8 cellular contexts compared by ENCODE assay signal in the genomic region with DNA sequence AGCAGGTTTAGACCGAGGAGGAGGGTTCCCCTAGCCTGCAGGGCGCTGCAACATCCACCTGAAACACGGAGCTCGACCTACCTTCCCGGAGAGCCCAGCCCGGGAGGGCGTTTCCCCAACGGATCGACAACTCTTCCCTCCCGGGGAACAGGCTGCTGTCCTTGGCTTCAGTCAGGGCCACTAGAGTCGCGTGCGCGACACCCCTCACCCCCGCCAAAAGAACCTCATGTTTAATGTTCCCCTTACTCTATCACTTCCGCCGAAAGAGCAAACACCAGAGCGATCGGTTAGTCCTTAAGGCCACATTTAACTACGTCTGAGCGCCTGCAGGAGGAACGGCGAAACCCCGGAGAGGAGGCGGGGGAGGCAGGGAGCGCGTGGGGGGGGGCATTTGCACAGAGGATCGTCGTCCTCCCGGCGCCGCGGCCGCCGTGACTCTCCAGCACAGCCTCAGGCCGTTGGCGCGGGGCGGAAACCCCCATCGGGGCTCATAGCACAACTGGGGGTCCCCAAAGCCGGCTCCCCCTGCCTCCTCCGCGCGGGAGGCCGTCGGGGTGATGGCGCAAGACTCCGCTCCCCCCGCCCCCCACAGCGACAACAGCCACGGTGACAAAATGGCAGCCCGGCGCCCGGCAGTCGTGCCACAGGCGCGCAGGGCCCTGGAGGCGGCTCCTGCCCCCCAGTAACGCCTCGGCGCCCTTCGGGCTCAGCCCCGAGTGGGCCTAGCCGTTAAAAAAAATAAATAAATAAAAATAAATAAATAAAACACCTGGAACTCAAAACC. TPM values are rescaled to one million over a fixed set of nuclear protein-coding genes. Genes with fewer than 3 reads are reported as not detected.
DNase-seq lines count a peak whose midpoint lies in the region; ATAC-seq and TF ChIP-seq lines count a peak whose summit lies in the region.

No MANE protein-coding gene starts in this region.

- H3K9me3 Mint-ChIP-seq in activated T-cell treated with anti-CD3 and anti-CD28 coated beads, Interleukin-2, amount 50 U/mL, for 4 hours = no peaks in the 10 kb centered on the region

- peaks cover 99% of the 10 kb centered on the region for H3K79me2 ChIP-seq in OCI-LY7 (ENCODE audit: insufficient read depth, low read depth, low read length)

- H3K4me3 Mint-ChIP-seq in activated T-cell treated with anti-CD3 and anti-CD28 coated beads, Interleukin-2, amount 50 U/mL, for 4 hours = peak overlapping the region; percentile 97

- H3K4me3 ChIP-seq in GM12875 (ENCODE audit: low read depth, low read length) (peak overlapping the region; percentile 94), OCI-LY7 (ENCODE audit: low read depth, low read length, poor library complexity, severe bottlenecking) (peak overlapping the region; percentile 95)

- CTCF ChIA-PET in OCI-LY7 (lab: Charles Lee; ENCODE audit: unreplicated experiment) = interaction anchor here (0.6 kb wide), 1 partner anchor 32 kb away, joined by 8 read pairs; no protein-coding TSS in a partner anchor

- H4K20me1 ChIP-seq in OCI-LY7 (ENCODE audit: insufficient read depth, low read length) = peaks cover 43% of the 10 kb centered on the region

- H3K27ac ChIP-seq in OCI-LY7 (ENCODE audit: low read depth, low read length, poor library complexity, severe bottlenecking) = peak overlapping the region; percentile 91

- H3K4me2 ChIP-seq in OCI-LY7 (ENCODE audit: low read length) = peak overlapping the region; percentile 93

- no peaks in the 10 kb centered on the region for H3K36me3 Mint-ChIP-seq in activated T-cell treated with anti-CD3 and anti-CD28 coated beads, Interleukin-2, amount 50 U/mL, for 4 hours (ENCODE audit: insufficient read depth)

- H3K9me2 ChIP-seq in OCI-LY7 (ENCODE audit: insufficient read depth, low read length) = no peaks in the 10 kb centered on the region

- H3K27me3 Mint-ChIP-seq in activated T-cell treated with anti-CD3 and anti-CD28 coated beads, Interleukin-2, amount 50 U/mL, for 4 hours (ENCODE audit: low read depth) = no peaks in the 10 kb centered on the region

- no peaks in the 10 kb centered on the region for H3K9me3 ChIP-seq in OCI-LY7 (ENCODE audit: low read length)

- peak; percentile 23 for ATAC-seq in HG03135 (IDR thresholded peaks at IDR 0.05; ENCODE audit: unreplicated experiment)
- peak; percentile 32 to 38 for ATAC-seq in activated T-cell treated with anti-CD3 and anti-CD28 coated beads, Interleukin-2, amount 50 U/mL, for 4 hours
- peak; percentile 21 for ATAC-seq in esophagus mucosa
- ATAC-seq in HG03442 (IDR thresholded peaks at IDR 0.05; ENCODE audit: unreplicated experiment) = no peak

- peaks cover 80% of the 10 kb centered on the region for H3K36me3 ChIP-seq in OCI-LY7 (ENCODE audit: insufficient read depth, low read length)

- H3K4me1 Mint-ChIP-seq in activated T-cell treated with anti-CD3 and anti-CD28 coated beads, Interleukin-2, amount 50 U/mL, for 4 hours (ENCODE audit: low read depth) = peaks cover 44% of the 10 kb centered on the region

- intact Hi-C loops in OCI-LY7 (cut with micrococcal nuclease; ENCODE audit: unreplicated experiment) = loop anchor here (1.0 to 10.0 kb wide), 3 partner anchors 28 to 637 kb away; partner anchors contain the start of gene RPLP1

- H3K4me1 ChIP-seq in OCI-LY7 (ENCODE audit: insufficient read depth, low read length, poor library complexity, severe bottlenecking) = peaks cover 43% of the 10 kb centered on the region

- no TSS peak for BruUV-seq in OCI-LY7 (replicated peaks; lab: Mats Ljungman, UMichigan)

- TF ChIP-seq CTCF in GM12875 (IDR thresholded peaks at IDR 0.05; ENCODE audit: borderline replicate concordance, insufficient read depth, low read depth, low read length) (no peak), OCI-LY7 (conservative IDR thresholded peaks at IDR 0.05; ENCODE audit: low read length) (no peak; the same call in 1 of the 2 replicates)

- no peak overlapping the region for H2AFZ ChIP-seq in OCI-LY7 (ENCODE audit: low read length)

- POLR2A ChIA-PET in OCI-LY7 (lab: Charles Lee) = interaction anchor here (0.5 to 6.0 kb wide), 10 partner anchors 16 to 595 kb away, joined by 3 to 96 read pairs (median 5); no protein-coding TSS in a partner anchor

- peak; percentile 89 for DNase-seq in OCI-LY7 (ENCODE audit: low spot score)
- DNase-seq in activated T-cell treated with anti-CD3 and anti-CD28 coated beads, Interleukin-2, amount 50 U/mL, for 4 hours = peak; percentile 69
- peak; percentile 70 for DNase-seq in myocyte (ENCODE audit: low read depth)
- DNase-seq in stimulated activated naive CD4-positive, alpha-beta T cell treated with Interleukin-2 at 50 U/mL for 16 hours (lab: John Stamatoyannopoulos, UW) = peak; percentile 81

RNA-seq across cellular contexts. Expression of gene ANP32A, which starts 3.2 kb away (rescaled TPM):
- total RNA-seq in OCI-LY7 (2014; rRNA removed; shearing (Covaris generic)) = 232 and 282 TPM in 2 replicates
- total RNA-seq in OCI-LY7 (2022) (563 and 580 TPM in 2 replicates), esophagus mucosa (58.9 TPM), myocyte (44.4 and 55.4 TPM in 2 replicates)
- 100 to 1,000 TPM; 260 to 273 (median 263) TPM for total RNA-seq in activated T-cell treated with anti-CD3 and anti-CD28 coated beads, Interleukin-2, amount 50 U/mL, for 4 hours
- 89.7 TPM for polyA plus RNA-seq in myocyte (2012)
